Comparison of ENCODE assay signal across 12 cellular contexts in the genomic region with DNA sequence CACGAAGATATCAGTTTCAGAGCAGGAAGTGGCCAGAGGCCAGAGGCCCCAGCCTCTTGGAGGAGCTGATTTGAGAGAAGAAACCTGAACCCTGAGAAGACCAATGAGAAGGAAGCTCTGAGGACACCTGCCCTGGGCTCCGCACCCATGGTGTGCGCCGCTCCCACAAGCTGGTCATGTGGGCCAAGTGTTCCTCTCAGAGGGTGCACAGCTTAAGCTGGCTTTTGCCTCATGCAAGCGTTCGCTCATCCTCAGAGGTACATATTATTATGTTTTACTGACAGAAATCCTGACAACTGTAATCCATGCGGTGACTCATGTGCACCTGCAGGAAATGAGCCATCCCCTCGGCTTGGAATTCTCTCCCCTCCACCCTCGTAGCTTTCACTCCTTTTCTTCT.
DNase-seq lines count a peak whose midpoint lies in the region; ATAC-seq and TF ChIP-seq lines count a peak whose summit lies in the region.
"Had no signal": no experiment of that assay in that cellular context is flagged by ENCODE, and none has a peak within 500 bp of the region (broad histone marks: within the 10 kb centered on the region; RNA-seq: fewer than 3 reads in every experiment).

No MANE protein-coding gene starts in this region.

- peaks cover 0 to 7% of the 10 kb centered on the region in 2 donors for H3K4me1 ChIP-seq in esophagus (ENCODE audit: control insufficient read depth in 2 of 2, insufficient read depth in 2 of 2, low read length in 1 of 2)
- peaks cover 4% of the 10 kb centered on the region for H3K4me1 ChIP-seq in effector memory CD4-positive, alpha-beta T cell (ENCODE audit: control insufficient read depth, insufficient read depth, low read length, poor library complexity, severe bottlenecking)
- H3K4me1 ChIP-seq: SJSA1 had no signal

- no peaks in the 10 kb centered on the region for H3K36me3 Mint-ChIP-seq in CD4-positive, alpha-beta T cell (ENCODE audit: low read depth)

- no peaks in the 10 kb centered on the region for H3K27me3 Mint-ChIP-seq in CD4-positive, alpha-beta T cell

- H3K4me3 Mint-ChIP-seq in CD4-positive, alpha-beta T cell: peak overlapping the region; percentile 83

- intact Hi-C loops in CD4-positive, alpha-beta T cell (cut with DNase I, micrococcal nuclease): loop anchor here in 1 of 2 experiments (2.0 kb wide), 1 partner anchor 34 kb away; no protein-coding TSS in a partner anchor

- H3K36me3 ChIP-seq in esophagus (ENCODE audit: control insufficient read depth in 2 of 2, insufficient read depth in 2 of 2, low read length in 1 of 2): no peaks in the 10 kb centered on the region
- H3K36me3 ChIP-seq in effector memory CD4-positive, alpha-beta T cell (ENCODE audit: control insufficient read depth, insufficient read depth, low read length): no peaks in the 10 kb centered on the region
- H3K36me3 ChIP-seq: SJSA1 had no signal

- peaks cover 43% of the 10 kb centered on the region for H3K4me1 Mint-ChIP-seq in CD4-positive, alpha-beta T cell (ENCODE audit: low read depth)

- no peaks in the 10 kb centered on the region for H3K9me3 ChIP-seq in CD4-positive, alpha-beta T cell (ENCODE audit: control insufficient read depth, low read length)
- H3K9me3 ChIP-seq in esophagus (ENCODE audit: control insufficient read depth in 2 of 2, insufficient read depth in 1 of 2, low read depth in 1 of 2, low read length in 1 of 2): no peaks in the 10 kb centered on the region
- H3K9me3 ChIP-seq in effector memory CD4-positive, alpha-beta T cell (ENCODE audit: control insufficient read depth, low read length): no peaks in the 10 kb centered on the region

- no peak overlapping the region for H3K4me3 ChIP-seq in esophagus (ENCODE audit: low read depth in 1 of 2, low read length in 2 of 2)
- H3K4me3 ChIP-seq in effector memory CD4-positive, alpha-beta T cell (ENCODE audit: insufficient read depth, low read depth, low read length, poor library complexity, severe bottlenecking): no peak overlapping the region
- H3K4me3 ChIP-seq: SJSA1 had no signal

- DNase-seq in CD4-positive, alpha-beta T cell: peak in 2 of 10 experiments; percentile 17 to 18
- DNase-seq in RPMI7951 (ENCODE audit: low read depth) (peak; percentile 55), NOMO-1 treated with dmso at 0.1 percent for 144 hours (lab: John Stamatoyannopoulos, UW; ENCODE audit: unreplicated experiment) (no peak), GM19238 (ENCODE audit: insufficient read length, low spot score) (no peak), DMS153 (lab: John Stamatoyannopoulos, UW) (no peak)
- no peak for DNase-seq in effector memory CD4-positive, alpha-beta T cell
- DNase-seq: Calu3, Karpas-422, NCI-H2227 treated with DMSO at 0.1 percent for 48 hours had no signal

- no peaks in the 10 kb centered on the region for H3K9me3 Mint-ChIP-seq in CD4-positive, alpha-beta T cell

- POLR2A ChIA-PET in CD4-positive, alpha-beta T cell (lab: Charles Lee): interaction anchor here (0.6 to 2.4 kb wide), 5 partner anchors 10 to 109 kb away, joined by 3 to 35 read pairs (median 5); no protein-coding TSS in a partner anchor

- TF ChIP-seq CTCF in CD4-positive, alpha-beta T cell (IDR thresholded peaks at IDR 0.05): no peak

- ATAC-seq in CD4-positive, alpha-beta T cell (ENCODE audit: poor library complexity): peak; percentile 25
- peak; percentile 4 for ATAC-seq in GM19463 (IDR thresholded peaks at IDR 0.05; ENCODE audit: unreplicated experiment)

- H3K27me3 ChIP-seq in CD4-positive, alpha-beta T cell (ENCODE audit: control insufficient read depth, insufficient read depth, low read length): no peaks in the 10 kb centered on the region
- no peaks in the 10 kb centered on the region for H3K27me3 ChIP-seq in esophagus (ENCODE audit: control insufficient read depth in 1 of 2, insufficient read depth in 2 of 2, low read length in 2 of 2)
- no peaks in the 10 kb centered on the region for H3K27me3 ChIP-seq in effector memory CD4-positive, alpha-beta T cell (replicated peaks; ENCODE audit: control insufficient read depth, insufficient read depth, low read length, poor library complexity, severe bottlenecking)
- H3K27me3 ChIP-seq: SJSA1 had no signal

- CTCF ChIA-PET in CD4-positive, alpha-beta T cell (lab: Charles Lee): no interaction called here

- peak overlapping the region; percentile 99 for H3K27ac Mint-ChIP-seq in CD4-positive, alpha-beta T cell

- WGBS in esophagus, 2 donors: 43 to 57% methylated on average over 9 of the region's 9 CpGs

- no peak overlapping the region for H3K27ac ChIP-seq in CD4-positive, alpha-beta T cell (ENCODE audit: low read depth, low read length)
- peak overlapping the region; percentile 58 to 86 for H3K27ac ChIP-seq in esophagus (ENCODE audit: low read depth in 2 of 2, low read length in 1 of 2)
- no peak overlapping the region for H3K27ac ChIP-seq in effector memory CD4-positive, alpha-beta T cell (ENCODE audit: insufficient read depth, low read length, poor library complexity, severe bottlenecking)
- H3K27ac ChIP-seq: SJSA1 had no signal

Comparison
In these comparisons a context has a peak if more than half of its experiments do, and no peak if none do; other contexts are left out.
1. H3K27ac ChIP-seq: peak in esophagus (2 of 2); none in CD4-positive, alpha-beta T cell (single experiment) and effector memory CD4-positive, alpha-beta T cell (single experiment).